9 cellular contexts compared by ENCODE assay signal in genomic region chr7:150755473-150756099, GRCh38. TPM values are rescaled to one million over a fixed set of nuclear protein-coding genes. Genes with fewer than 3 reads are reported as not detected.
A peak's percentile ranks its signal among the peaks of the same experiment; 100 is the strongest.
DNase-seq lines count a peak whose midpoint lies in the region; ATAC-seq and TF ChIP-seq lines count a peak whose summit lies in the region.
"Had no signal": no experiment of that assay in that cellular context is flagged by ENCODE, and none has a peak within 500 bp of the region (broad histone marks: within the 10 kb centered on the region; RNA-seq: fewer than 3 reads in every experiment).

No MANE protein-coding gene starts in this region.

- CTCF ChIA-PET in T-cell (lab: Charles Lee) = interaction anchor here (0.6 to 3.0 kb wide), 28 partner anchors 9 to 399 kb away, joined by 3 to 68 read pairs (median 4); partner anchors contain the start of genes GIMAP1 (in 1 of the 2), GIMAP2 (in 1 of the 2), GIMAP7 (in 1 of the 2) and GIMAP8 (in 1 of the 2)

- DNase-seq in T-cell (peak in 33 of 34 experiments; percentile 51 to 84 (median 67)), brain microvascular endothelial cell (peak; percentile 10), NCI-H1105 (lab: John Stamatoyannopoulos, UW) (no peak), DMS79 treated with DMSO at 0.1 percent for 48 hours (lab: John Stamatoyannopoulos, UW) (no peak), NCI-H2029 (lab: John Stamatoyannopoulos, UW) (no peak), NCI-H526 (lab: John Stamatoyannopoulos, UW) (no peak)
- peak; percentile 44 for DNase-seq in stimulated activated CD8-positive, alpha-beta memory T cell treated with anti-CD3 and anti-CD28 coated beads, Interleukin-15, amount 100 ng/mL, for 1 hour (ENCODE audit: low read depth)

- peak overlapping the region; percentile 63 to 79 (median 68) for H3K4me3 Mint-ChIP-seq in T-cell

- H3K4me3 ChIP-seq in brain microvascular endothelial cell (ENCODE audit: low read depth, low read length) = no peak overlapping the region

- H3K27me3 Mint-ChIP-seq in T-cell = no peaks in the 10 kb centered on the region

- no peaks in the 10 kb centered on the region for H3K36me3 Mint-ChIP-seq in T-cell

- H3K36me3 ChIP-seq in brain microvascular endothelial cell (replicated peaks) = no peaks in the 10 kb centered on the region

- no peaks in the 10 kb centered on the region for H3K9me3 Mint-ChIP-seq in T-cell

- H3K4me1 Mint-ChIP-seq in T-cell = peaks cover 51 to 63% (median 56%) of the 10 kb centered on the region in 3 donors

- TF ChIP-seq CTCF in brain microvascular endothelial cell (IDR thresholded peaks at IDR 0.05; ENCODE audit: low read depth, low read length, missing control alignments) = no peak

- ATAC-seq in GM19463 (IDR thresholded peaks at IDR 0.05; ENCODE audit: unreplicated experiment) (peak; percentile 44), T-cell (replicated peaks in 1 of 4) (peak; percentile 84 to 88 (median 86))

- POLR2A ChIA-PET in T-cell (lab: Charles Lee) = interaction anchor here (0.6 to 1.5 kb wide), 8 partner anchors 70 to 306 kb away, joined by 3 to 7 read pairs (median 6); partner anchors contain the start of genes GIMAP2 (in 1 of the 2) and GIMAP8 (in 1 of the 2)

- H3K27ac ChIP-seq in brain microvascular endothelial cell = no peak overlapping the region

- H3K27ac Mint-ChIP-seq in T-cell = peak overlapping the region; percentile 98 to 99

- H3K27me3 ChIP-seq in brain microvascular endothelial cell (replicated peaks) = no peaks in the 10 kb centered on the region

- in situ Hi-C loops in brain microvascular endothelial cell (cut with HindIII; ENCODE audit: low pct_ligation_motif_present, low sequenced_read_pairs) = no loop called here

RNA-seq across cellular contexts. Expression of gene GIMAP5, which starts 18.4 kb away (rescaled TPM):
- total RNA-seq in T-cell = 100 to 1,000 TPM in 3 of 5 donors, 10 to 100 TPM in 2; 82.8 to 271 (median 248) TPM

RNA-seq across cellular contexts. Expression of gene GIMAP1, which starts 39.2 kb away (rescaled TPM):
- total RNA-seq in T-cell = 10 to 100 TPM; 23.5 to 99.9 (median 76.8) TPM

RNA-seq across cellular contexts. Expression of gene TMEM176B, which starts 44.6 kb away (rescaled TPM):
- total RNA-seq in T-cell = under 1 TPM in 4 of 5 donors, not detected in 1; 0.30 to 0.92 (median 0.63) TPM
- total RNA-seq: activated CD8-positive, alpha-beta memory T cell treated with anti-CD3 and anti-CD28 coated beads for 36 hours had no signal

RNA-seq across cellular contexts. Expression of gene TMEM176A, which starts 45.0 kb away (rescaled TPM):
- under 1 TPM in 3 of 5 donors, not detected in 2; 0.43 to 0.79 (median 0.73) TPM for total RNA-seq in T-cell
- total RNA-seq: activated CD8-positive, alpha-beta memory T cell treated with anti-CD3 and anti-CD28 coated beads for 36 hours had no signal

Comparison
In these comparisons a context has a peak if more than half of its experiments do, and no peak if none do; other contexts are left out.
1. DNase-seq: peak in T-cell (33 of 34), brain microvascular endothelial cell (single experiment) and stimulated activated CD8-positive, alpha-beta memory T cell treated with anti-CD3 and anti-CD28 coated beads, Interleukin-15, amount 100 ng/mL, for 1 hour (single experiment); none in NCI-H1105 (single experiment), DMS79 treated with DMSO at 0.1 percent for 48 hours (single experiment), NCI-H2029 (single experiment) and NCI-H526 (0 of 2).